In the genomic region with DNA sequence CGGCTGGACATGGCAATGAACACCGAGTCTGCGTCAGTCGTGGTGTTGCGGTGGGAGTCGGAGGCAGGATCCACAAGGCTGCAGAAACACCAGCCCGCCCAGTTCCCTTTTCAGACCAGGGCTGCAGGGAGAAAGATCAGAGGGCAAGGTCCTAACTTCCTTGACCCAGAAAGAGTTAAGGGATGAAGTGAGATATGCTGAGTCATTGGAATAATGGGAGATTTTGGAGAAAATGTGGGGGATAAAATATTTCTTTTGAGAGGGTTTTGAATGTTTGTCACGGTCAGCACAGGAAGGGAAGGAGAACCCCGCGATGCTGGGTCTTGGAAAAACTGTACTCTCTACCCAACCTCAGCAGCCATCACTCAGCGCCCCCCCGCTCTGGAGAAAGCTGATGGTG, we compare ENCODE assay signal across 2 cellular contexts.
TF ChIP-seq lines count a peak whose summit lies in the region.

No MANE protein-coding gene starts in this region.

TF ChIP-seq in IMR-90, 13 proteins besides CTCF, POLR2A, EP300 and RAD21:
- TF ChIP-seq RCOR1 (IDR thresholded peaks at IDR 0.05; ENCODE audit: insufficient replicate concordance, low read length) (no peak), NFE2L2 (IDR thresholded peaks at IDR 0.05; ENCODE audit: low read depth, low read length) (peak; percentile 76)
TF ChIP-seq in IMR-90: peak in this region for 1.

TF ChIP-seq in H1, 55 proteins besides CTCF, POLR2A, EP300 and RAD21:
- TF ChIP-seq BRCA1 (IDR thresholded peaks at IDR 0.05; ENCODE audit: low read depth, low read length) (no peak), HDAC6 (IDR thresholded peaks at IDR 0.05; ENCODE audit: low read depth, low read length) (no peak), SP2 (IDR thresholded peaks at IDR 0.05; ENCODE audit: low read length) (no peak), SP1 (IDR thresholded peaks at IDR 0.05; ENCODE audit: low read depth, low read length) (no peak), RFX5 (IDR thresholded peaks at IDR 0.05; ENCODE audit: borderline replicate concordance, low read depth, low read length) (no peak), TBP (IDR thresholded peaks at IDR 0.05; ENCODE audit: low read depth, low read length) (no peak), KDM5A (IDR thresholded peaks at IDR 0.05; ENCODE audit: low read length) (no peak), BCL11A (IDR thresholded peaks at IDR 0.05; ENCODE audit: low read depth in 2 of 2, low read length in 2 of 2) (no peak), SIN3A (conservative IDR thresholded peaks at IDR 0.05 in 1 of 2, IDR thresholded peaks at IDR 0.05 in 1 of 2; ENCODE audit: low read depth in 1 of 2, low read length in 2 of 2) (no peak)
- TF ChIP-seq, protein P1, sequence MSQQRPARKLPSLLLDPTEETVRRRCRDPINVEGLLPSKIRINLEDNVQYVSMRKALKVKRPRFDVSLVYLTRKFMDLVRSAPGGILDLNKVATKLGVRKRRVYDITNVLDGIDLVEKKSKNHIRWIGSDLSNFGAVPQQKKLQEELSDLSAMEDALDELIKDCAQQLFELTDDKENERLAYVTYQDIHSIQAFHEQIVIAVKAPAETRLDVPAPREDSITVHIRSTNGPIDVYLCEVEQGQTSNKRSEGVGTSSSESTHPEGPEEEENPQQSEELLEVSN (IDR thresholded peaks at IDR 0.05) = no peak
TF ChIP-seq in H1: peak in this region for 0.
